In genomic region chr14:32166029-32166428, GRCh38 we compare ENCODE assay signal across 1 cellular context.
TF ChIP-seq lines count a peak whose summit lies in the region.

No MANE protein-coding gene starts in this region.

TF ChIP-seq in GM12878, 131 proteins besides CTCF, POLR2A, EP300 and RAD21 (continued from another document):
- TF ChIP-seq, protein P1, sequence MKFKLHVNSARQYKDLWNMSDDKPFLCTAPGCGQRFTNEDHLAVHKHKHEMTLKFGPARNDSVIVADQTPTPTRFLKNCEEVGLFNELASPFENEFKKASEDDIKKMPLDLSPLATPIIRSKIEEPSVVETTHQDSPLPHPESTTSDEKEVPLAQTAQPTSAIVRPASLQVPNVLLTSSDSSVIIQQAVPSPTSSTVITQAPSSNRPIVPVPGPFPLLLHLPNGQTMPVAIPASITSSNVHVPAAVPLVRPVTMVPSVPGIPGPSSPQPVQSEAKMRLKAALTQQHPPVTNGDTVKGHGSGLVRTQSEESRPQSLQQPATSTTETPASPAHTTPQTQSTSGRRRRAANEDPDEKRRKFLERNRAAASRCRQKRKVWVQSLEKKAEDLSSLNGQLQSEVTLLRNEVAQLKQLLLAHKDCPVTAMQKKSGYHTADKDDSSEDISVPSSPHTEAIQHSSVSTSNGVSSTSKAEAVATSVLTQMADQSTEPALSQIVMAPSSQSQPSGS (IDR thresholded peaks at IDR 0.05; ENCODE audit: low read length), result no peak
- TF ChIP-seq RELA (IDR thresholded peaks at IDR 0.05; ENCODE audit: borderline replicate concordance, partially characterized antibody) (no peak), IKZF2 (IDR thresholded peaks at IDR 0.05) (peak; percentile 27 to 32; a peak in 2 of 4 replicates), IKZF1 (conservative IDR thresholded peaks at IDR 0.05) (0 out of 2 replicates have a peak, but pooled peaks have one; percentile 19), ZNF622 (IDR thresholded peaks at IDR 0.05) (no peak), BCLAF1 (IDR thresholded peaks at IDR 0.05) (no peak)
